1 cellular context compared by ENCODE assay signal in the genomic region with DNA sequence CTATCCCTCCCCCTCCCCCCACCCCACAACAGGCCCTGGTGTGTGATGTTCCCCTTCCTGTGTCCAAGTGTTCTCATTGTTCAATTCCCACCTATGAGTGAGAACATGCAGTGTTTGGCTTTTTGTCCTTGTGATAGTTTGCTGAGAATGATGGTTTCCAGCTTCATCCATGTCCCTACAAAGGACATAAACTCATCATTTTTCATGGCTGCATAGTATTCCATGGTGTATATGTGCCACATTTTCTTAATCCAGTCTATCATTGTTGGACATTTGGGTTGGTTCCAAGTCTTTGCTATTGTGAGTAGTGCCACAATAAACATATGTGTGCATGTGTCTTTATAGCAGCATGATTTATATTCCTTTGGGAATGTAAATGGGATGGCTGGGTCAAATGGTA.
A peak's percentile ranks its signal among the peaks of the same experiment; 100 is the strongest.
TF ChIP-seq lines count a peak whose summit lies in the region.
"Not testable (repeated sequence)": the region's sequence is repeated elsewhere in the genome, so short reads cannot be mapped to it uniquely, and the experiment has no call there.

No MANE protein-coding gene starts in this region.

- not testable (repeated sequence) for TF ChIP-seq CTCF in HEK293 (tag by site-specific recombination; IDR thresholded peaks at IDR 0.05)

- not testable (repeated sequence) for H3K4me3 ChIP-seq in HEK293 (ENCODE audit: low read depth, low read length)

- POLR2A ChIA-PET in HEK293 (lab: Yijun Ruan, JAX) = not testable (repeated sequence)

- not testable (repeated sequence) for H3K4me1 ChIP-seq in HEK293 (ENCODE audit: control insufficient read depth, insufficient read depth, low read length)

- not testable (repeated sequence) for H3K36me3 ChIP-seq in HEK293 (ENCODE audit: control insufficient read depth in 2 of 2, insufficient read depth in 1 of 2, low read length in 2 of 2)

- H3K27ac ChIP-seq in HEK293 (ENCODE audit: extremely low read depth, low read depth, low read length) = not testable (repeated sequence)

- CTCF ChIA-PET in HEK293 (lab: Yijun Ruan, JAX) = not testable (repeated sequence)

- not testable (repeated sequence) for H3K9me3 ChIP-seq in HEK293 (ENCODE audit: control insufficient read depth, insufficient read depth, low read depth, low read length)

TF ChIP-seq in HEK293, 187 proteins besides CTCF, POLR2A, EP300 and RAD21:
- TF ChIP-seq, protein P1, sequence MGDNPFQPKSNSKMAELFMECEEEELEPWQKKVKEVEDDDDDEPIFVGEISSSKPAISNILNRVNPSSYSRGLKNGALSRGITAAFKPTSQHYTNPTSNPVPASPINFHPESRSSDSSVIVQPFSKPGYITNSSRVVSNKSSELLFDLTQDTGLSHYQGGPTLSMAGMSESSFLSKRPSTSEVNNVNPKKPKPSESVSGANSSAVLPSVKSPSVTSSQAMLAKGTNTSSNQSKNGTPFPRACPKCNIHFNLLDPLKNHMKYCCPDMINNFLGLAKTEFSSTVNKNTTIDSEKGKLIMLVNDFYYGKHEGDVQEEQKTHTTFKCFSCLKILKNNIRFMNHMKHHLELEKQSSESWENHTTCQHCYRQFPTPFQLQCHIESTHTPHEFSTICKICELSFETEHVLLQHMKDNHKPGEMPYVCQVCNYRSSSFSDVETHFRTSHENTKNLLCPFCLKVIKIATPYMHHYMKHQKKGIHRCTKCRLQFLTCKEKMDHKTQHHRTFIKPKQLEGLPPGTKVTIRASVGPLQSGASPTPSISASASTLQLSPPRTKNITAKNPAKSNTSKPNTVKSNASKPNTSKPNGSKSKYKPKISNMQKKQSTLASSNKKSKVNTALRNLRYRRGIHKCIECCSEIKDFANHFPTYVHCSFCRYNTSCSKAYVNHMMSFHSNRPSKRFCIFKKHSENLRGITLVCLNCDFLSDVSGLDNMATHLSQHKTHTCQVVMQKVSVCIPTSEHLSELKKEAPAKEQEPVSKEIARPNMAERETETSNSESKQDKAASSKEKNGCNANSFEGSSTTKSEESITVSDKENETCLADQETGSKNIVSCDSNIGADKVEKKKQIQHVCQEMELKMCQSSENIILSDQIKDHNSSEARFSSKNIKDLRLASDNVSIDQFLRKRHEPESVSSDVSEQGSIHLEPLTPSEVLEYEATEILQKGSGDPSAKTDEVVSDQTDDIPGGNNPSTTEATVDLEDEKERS (tag by site-specific recombination; IDR thresholded peaks at IDR 0.05) = 0 out of 2 replicates have a peak, but pooled peaks have one; percentile 11
- peak; percentile 92 for TF ChIP-seq ZNF146 (tag by site-specific recombination; IDR thresholded peaks at IDR 0.05)
